ENCODE assay signal across 15 cellular contexts in the genomic region with DNA sequence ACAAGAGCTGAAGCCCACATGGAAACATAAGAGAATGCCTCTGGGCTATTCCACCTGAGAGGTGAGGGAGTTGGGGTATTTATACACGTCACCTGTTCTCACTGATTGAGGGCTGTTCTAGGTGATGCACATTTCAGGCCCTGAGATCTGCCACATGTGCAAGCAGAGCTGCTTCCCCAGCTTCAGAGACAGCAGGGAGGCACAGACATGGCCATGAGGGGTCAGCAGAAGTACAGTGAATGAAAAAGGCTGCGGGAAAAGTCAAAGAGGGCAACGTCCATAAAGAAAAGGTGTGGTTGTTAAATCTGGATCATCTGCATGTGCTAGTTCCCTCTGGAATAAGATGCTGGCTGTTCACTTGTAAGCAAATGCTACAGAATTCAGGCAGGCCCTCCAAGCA.
DNase-seq lines count a peak whose midpoint lies in the region; ATAC-seq, FAIRE-seq and TF ChIP-seq lines count a peak whose summit lies in the region.
"Had no signal": no experiment of that assay in that cellular context is flagged by ENCODE, and none has a peak within 500 bp of the region (broad histone marks: within the 10 kb centered on the region; RNA-seq: fewer than 3 reads in every experiment).

No MANE protein-coding gene starts in this region.

- H2AFZ ChIP-seq in HepG2 (ENCODE audit: low read length) = no peak overlapping the region
- H2AFZ ChIP-seq in Loucy (ENCODE audit: low read length) = no peak overlapping the region

- TF ChIP-seq POLR2A in HepG2 (IDR thresholded peaks at IDR 0.05; ENCODE audit: insufficient read depth in 1 of 2, low read depth in 2 of 2, low read length in 2 of 2) (no peak), right lobe of liver (IDR thresholded peaks at IDR 0.05) (no peak), esophagus squamous epithelium (IDR thresholded peaks at IDR 0.05) (no peak)

- in situ Hi-C loops in HepG2 (cut with HindIII; ENCODE audit: extremely low pct_ligation_motif_present, low pct_unique_long_range_greater_than_20kb) = no loop called here

- H3K36me3 ChIP-seq in HepG2 (replicated peaks in 1 of 2; ENCODE audit: control insufficient read depth in 1 of 2, insufficient read depth in 2 of 2, low read length in 2 of 2) (no peaks in the 10 kb centered on the region), right lobe of liver (no peaks in the 10 kb centered on the region), Loucy (ENCODE audit: insufficient read depth, low read length) (no peaks in the 10 kb centered on the region), esophagus squamous epithelium (no peaks in the 10 kb centered on the region)
- no peaks in the 10 kb centered on the region for H3K36me3 ChIP-seq in effector memory CD4-positive, alpha-beta T cell (ENCODE audit: control insufficient read depth, insufficient read depth, low read length)
- H3K36me3 ChIP-seq: BLaER1 treated with 17β-estradiol and CSF1 and Interleukin-3, amounts not matched to agents 10 nM and 100 nM had no signal

- no peaks in the 10 kb centered on the region for H3F3A ChIP-seq in Loucy (ENCODE audit: low read depth)

- no TSS peak for BruUV-seq in HepG2 (replicated peaks; lab: Mats Ljungman, UMichigan)

- H3K4me1 ChIP-seq in HepG2 (ENCODE audit: insufficient read depth, low read length) = no peaks in the 10 kb centered on the region
- no peaks in the 10 kb centered on the region for H3K4me1 ChIP-seq in right lobe of liver
- H3K4me1 ChIP-seq in Loucy (ENCODE audit: insufficient read depth, low read length, poor library complexity, severe bottlenecking) = no peaks in the 10 kb centered on the region
- H3K4me1 ChIP-seq in effector memory CD4-positive, alpha-beta T cell (ENCODE audit: control insufficient read depth, insufficient read depth, low read length, poor library complexity, severe bottlenecking) = no peaks in the 10 kb centered on the region
- H3K4me1 ChIP-seq in esophagus squamous epithelium = no peaks in the 10 kb centered on the region
- H3K4me1 ChIP-seq: body of pancreas had no signal

- no peaks in the 10 kb centered on the region for H3K9me2 ChIP-seq in Loucy (replicated peaks; ENCODE audit: low read depth, low read length)

- no peak overlapping the region for H3K9ac ChIP-seq in HepG2 (ENCODE audit: insufficient read depth, low read depth, low read length)
- H3K9ac ChIP-seq in Loucy (ENCODE audit: low read depth, low read length, poor library complexity, severe bottlenecking) = no peak overlapping the region
- H3K9ac ChIP-seq: BLaER1 treated with 17β-estradiol and CSF1 and Interleukin-3, amounts not matched to agents 10 nM and 100 nM had no signal

- H3K27me3 ChIP-seq in HepG2 (ENCODE audit: control insufficient read depth in 1 of 2, insufficient read depth in 2 of 2, low read length in 2 of 2) = no peaks in the 10 kb centered on the region
- no peaks in the 10 kb centered on the region for H3K27me3 ChIP-seq in right lobe of liver
- H3K27me3 ChIP-seq in Loucy (ENCODE audit: insufficient read depth, low read length, poor library complexity, severe bottlenecking) = no peaks in the 10 kb centered on the region
- H3K27me3 ChIP-seq in effector memory CD4-positive, alpha-beta T cell (replicated peaks; ENCODE audit: control insufficient read depth, insufficient read depth, low read length, poor library complexity, severe bottlenecking) = peaks cover 2% of the 10 kb centered on the region
- peaks cover 0 to 44% (median 0%) of the 10 kb centered on the region in 4 donors for H3K27me3 ChIP-seq in esophagus squamous epithelium
- H3K27me3 ChIP-seq: BLaER1 treated with 17β-estradiol and CSF1 and Interleukin-3, amounts not matched to agents 10 nM and 100 nM; body of pancreas had no signal

- CTCF ChIA-PET in HepG2 (lab: Yijun Ruan, JAX; ENCODE audit: low intra/inter-chr PET ratio, low total read pairs) = no interaction called here

- H4K20me1 ChIP-seq in HepG2 (ENCODE audit: insufficient read depth, low read length) (no peaks in the 10 kb centered on the region), Loucy (ENCODE audit: insufficient read depth, low read length, poor library complexity, severe bottlenecking) (no peaks in the 10 kb centered on the region)
- H4K20me1 ChIP-seq: BLaER1 treated with 17β-estradiol and CSF1 and Interleukin-3, amounts not matched to agents 10 nM and 100 nM had no signal

- no peak for FAIRE-seq in HepG2 (lab: Jason Lieb, UNC)

- no peak for TF ChIP-seq EP300 in HepG2 (IDR thresholded peaks at IDR 0.05; ENCODE audit: low read depth in 2 of 2, low read length in 2 of 2)
- TF ChIP-seq EP300 in HepG2 (CRISPR knock-in tag; IDR thresholded peaks at IDR 0.05; ENCODE audit: borderline replicate concordance) = no peak

- H3K79me2 ChIP-seq in HepG2 (ENCODE audit: insufficient read depth, low read length) = no peaks in the 10 kb centered on the region
- no peaks in the 10 kb centered on the region for H3K79me2 ChIP-seq in Loucy (ENCODE audit: insufficient read depth, low read length)

- H3K27ac ChIP-seq in HepG2 (ENCODE audit: extremely low read length, insufficient read depth, low read length) (no peak overlapping the region), right lobe of liver (no peak overlapping the region), esophagus squamous epithelium (no peak overlapping the region)
- H3K27ac ChIP-seq in effector memory CD4-positive, alpha-beta T cell (ENCODE audit: insufficient read depth, low read length, poor library complexity, severe bottlenecking) = no peak overlapping the region
- H3K27ac ChIP-seq: BLaER1 treated with 17β-estradiol and CSF1 and Interleukin-3, amounts not matched to agents 10 nM and 100 nM; body of pancreas had no signal

- H3K4me2 ChIP-seq in HepG2 (ENCODE audit: low read depth, low read length) = no peak overlapping the region
- no peak overlapping the region for H3K4me2 ChIP-seq in Loucy (ENCODE audit: low read depth, low read length, poor library complexity, severe bottlenecking)

- ATAC-seq in HepG2 (peak; percentile 53; the same call in 2 of the 3 replicates), right lobe of liver (no peak)
- ATAC-seq: body of pancreas, natural killer cell, T-helper 17 cell had no signal

- no peaks in the 10 kb centered on the region for H3K9me3 ChIP-seq in HepG2 (ENCODE audit: low read length)
- no peaks in the 10 kb centered on the region for H3K9me3 ChIP-seq in right lobe of liver
- H3K9me3 ChIP-seq in Loucy (ENCODE audit: insufficient read depth, low read depth, low read length) = no peaks in the 10 kb centered on the region
- no peaks in the 10 kb centered on the region for H3K9me3 ChIP-seq in effector memory CD4-positive, alpha-beta T cell (ENCODE audit: control insufficient read depth, low read length)
- H3K9me3 ChIP-seq in esophagus squamous epithelium = no peaks in the 10 kb centered on the region
- H3K9me3 ChIP-seq: BLaER1 treated with 17β-estradiol and CSF1 and Interleukin-3, amounts not matched to agents 10 nM and 100 nM; body of pancreas had no signal

- intact Hi-C loops in HepG2 (cut with micrococcal nuclease; ENCODE audit: unreplicated experiment) = no loop called here
- intact Hi-C loops in right lobe of liver (cut with DNase I) = no loop called here
- intact Hi-C loops in esophagus squamous epithelium (cut with DNase I) = no loop called here

- POLR2A ChIA-PET in HepG2 (lab: Yijun Ruan, JAX) = no interaction called here

- WGBS in HepG2 (ENCODE audit: low lambda C conversion rate) = 0% methylated on average over 3 of the region's 3 CpGs
- WGBS in right lobe of liver (ENCODE audit: insufficient coverage, low coverage, low lambda C conversion rate, missing lambda C conversion rate) = 18% methylated on average over 3 of the region's 3 CpGs
- WGBS in esophagus squamous epithelium, 2 donors = 40 to 43% methylated on average over 3 of the region's 3 CpGs

- peak; percentile 3 for DNase-seq in HepG2 (ENCODE audit: low spot score)
- DNase-seq in right lobe of liver = no peak
- peak; percentile 16 for DNase-seq in cerebellar cortex (ENCODE audit: low spot score)
- no peak for DNase-seq in effector memory CD4-positive, alpha-beta T cell
- no peak for DNase-seq in NOMO-1 treated with dmso at 0.1 percent for 144 hours (lab: John Stamatoyannopoulos, UW; ENCODE audit: unreplicated experiment)
- no peak for DNase-seq in esophagus squamous epithelium (lab: John Stamatoyannopoulos, UW)
- no peak for DNase-seq in stimulated activated naive CD4-positive, alpha-beta T cell treated with Interleukin-2 at 50 U/mL for 16 hours (lab: John Stamatoyannopoulos, UW)
- DNase-seq: activated gamma-delta T cell treated with Interleukin-2 at 50 U/mL for 16 hours, body of pancreas, natural killer cell, NCI-H1930, OCI-M1, T-helper 17 cell had no signal

- TF ChIP-seq RAD21 in HepG2 (CRISPR knock-in tag; IDR thresholded peaks at IDR 0.05) = no peak

- TF ChIP-seq CTCF in HepG2 (CRISPR knock-in tag; IDR thresholded peaks at IDR 0.05) (peak; percentile 41), right lobe of liver (IDR thresholded peaks at IDR 0.05) (no peak), Loucy (conservative IDR thresholded peaks at IDR 0.05; ENCODE audit: low read length) (peak; percentile 81), esophagus squamous epithelium (IDR thresholded peaks at IDR 0.05) (no peak)

- H3K4me3 ChIP-seq in HepG2 (replicated peaks in 1 of 3; ENCODE audit: insufficient read depth in 1 of 3, low read depth in 2 of 3, low read length in 3 of 3) (no peak overlapping the region), right lobe of liver (no peak overlapping the region), Loucy (ENCODE audit: low read length, poor library complexity, severe bottlenecking) (no peak overlapping the region), esophagus squamous epithelium (no peak overlapping the region)
- no peak overlapping the region for H3K4me3 ChIP-seq in effector memory CD4-positive, alpha-beta T cell (ENCODE audit: insufficient read depth, low read depth, low read length, poor library complexity, severe bottlenecking)
- H3K4me3 ChIP-seq: BLaER1 treated with 17β-estradiol and CSF1 and Interleukin-3, amounts not matched to agents 10 nM and 100 nM; body of pancreas had no signal

TF ChIP-seq in HepG2, 621 proteins besides CTCF, POLR2A, EP300 and RAD21:
- TF ChIP-seq ZNF160 (CRISPR knock-in tag; IDR thresholded peaks at IDR 0.05) (no peak), RFXAP (CRISPR knock-in tag; IDR thresholded peaks at IDR 0.05; ENCODE audit: borderline replicate concordance) (no peak), STAG1 (CRISPR knock-in tag; IDR thresholded peaks at IDR 0.05) (peak; percentile 56), LCORL (IDR thresholded peaks at IDR 0.05) (no peak), LCORL (CRISPR knock-in tag; IDR thresholded peaks at IDR 0.05) (no peak), ZNF550 (CRISPR knock-in tag; IDR thresholded peaks at IDR 0.05; ENCODE audit: borderline replicate concordance) (no peak), TARDBP (CRISPR knock-in tag; IDR thresholded peaks at IDR 0.05) (no peak), ZNF274 (CRISPR knock-in tag; IDR thresholded peaks at IDR 0.05) (no peak), ZNF629 (CRISPR knock-in tag; conservative IDR thresholded peaks at IDR 0.05) (no peak), YY1 (IDR thresholded peaks at IDR 0.05; ENCODE audit: insufficient read depth, insufficient replicate concordance, low read depth, low read length) (no peak)

Comparison
In these comparisons a context has a peak if more than half of its experiments do, and no peak if none do; other contexts are left out.
1. DNase-seq: peak in HepG2 (single experiment) and cerebellar cortex (single experiment); none in right lobe of liver (0 of 3), effector memory CD4-positive, alpha-beta T cell (0 of 3), NOMO-1 treated with dmso at 0.1 percent for 144 hours (single experiment), esophagus squamous epithelium (single experiment) and stimulated activated naive CD4-positive, alpha-beta T cell treated with Interleukin-2 at 50 U/mL for 16 hours (single experiment).
2. CTCF ChIP-seq: peak in HepG2 (single experiment) and Loucy (single experiment); none in right lobe of liver (0 of 4) and esophagus squamous epithelium (0 of 6).